ENCODE assay signal across 8 cellular contexts in the genomic region with DNA sequence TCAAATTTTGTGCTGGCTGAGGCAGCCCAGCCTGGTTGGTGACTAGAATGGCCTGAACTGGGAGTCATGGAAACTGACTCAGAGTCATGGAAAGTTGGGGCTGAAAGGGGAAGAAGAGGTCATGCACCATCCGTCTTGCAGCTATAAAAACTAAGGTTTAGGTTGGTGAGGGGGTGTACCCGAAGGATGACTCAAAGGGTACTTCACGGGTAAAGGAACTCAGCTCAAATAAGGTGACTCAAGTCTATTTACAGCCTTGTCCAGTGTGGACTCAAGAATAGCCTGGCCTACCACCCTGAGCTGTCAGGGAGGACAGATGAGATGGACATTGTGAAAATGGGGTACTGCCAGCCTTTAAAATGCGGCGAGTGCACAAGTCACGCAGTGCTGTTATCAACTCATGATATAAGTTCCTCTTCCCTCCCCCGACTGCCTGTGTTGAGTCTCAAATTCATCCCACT. TPM values are rescaled to one million over a fixed set of nuclear protein-coding genes. Genes with fewer than 3 reads are reported as not detected.
DNase-seq lines count a peak whose midpoint lies in the region; ATAC-seq, FAIRE-seq and TF ChIP-seq lines count a peak whose summit lies in the region.

No MANE protein-coding gene starts in this region.

- ATAC-seq in GM21390 (IDR thresholded peaks at IDR 0.05; ENCODE audit: unreplicated experiment), result no peak

- H3K36me3 Mint-ChIP-seq in stimulated activated naive CD8-positive, alpha-beta T cell treated with anti-CD3 and anti-CD28 coated beads, Interleukin-15, Interleukin-2, amounts not matched to agents 100 ng/mL and 50 ng/mL, for 24 hours (ENCODE audit: low read depth), result peaks cover 15% of the 10 kb centered on the region

- H3K27ac Mint-ChIP-seq in stimulated activated naive CD8-positive, alpha-beta T cell treated with anti-CD3 and anti-CD28 coated beads, Interleukin-15, Interleukin-2, amounts not matched to agents 100 ng/mL and 50 ng/mL, for 24 hours, result peak overlapping the region; percentile 97

- DNase-seq in activated gamma-delta T cell treated with anti-CD3 and anti-CD28 coated beads, Interleukin-2, amount 50 U/mL, for 16 hours (ENCODE audit: low read depth), result peak; percentile 7
- no peak for DNase-seq in activated gamma-delta T cell (lab: John Stamatoyannopoulos, UW)
- DNase-seq in HS-5 (ENCODE audit: low read depth), result peak; percentile 71
- DNase-seq in epithelial cell of proximal tubule (ENCODE audit: low read depth), result peak; percentile 79
- DNase-seq in effector memory CD4-positive, alpha-beta T cell, result no peak
- DNase-seq in kidney, result no peak

- peak overlapping the region; percentile 67 for H3K4me3 Mint-ChIP-seq in stimulated activated naive CD8-positive, alpha-beta T cell treated with anti-CD3 and anti-CD28 coated beads, Interleukin-15, Interleukin-2, amounts not matched to agents 100 ng/mL and 50 ng/mL, for 24 hours

- H3K9ac ChIP-seq in kidney (ENCODE audit: low read length in 2 of 2), result no peak overlapping the region

- no peak overlapping the region for H3K4me3 ChIP-seq in epithelial cell of proximal tubule (ENCODE audit: low read depth, low read length)
- no peak overlapping the region for H3K4me3 ChIP-seq in effector memory CD4-positive, alpha-beta T cell (ENCODE audit: insufficient read depth, low read depth, low read length, poor library complexity, severe bottlenecking)
- no peak overlapping the region for H3K4me3 ChIP-seq in kidney (ENCODE audit: low read length in 2 of 2)

- peaks cover 48% of the 10 kb centered on the region for H3K4me1 Mint-ChIP-seq in stimulated activated naive CD8-positive, alpha-beta T cell treated with anti-CD3 and anti-CD28 coated beads, Interleukin-15, Interleukin-2, amounts not matched to agents 100 ng/mL and 50 ng/mL, for 24 hours (ENCODE audit: low read depth)

- peaks cover 12% of the 10 kb centered on the region for H3K27me3 Mint-ChIP-seq in stimulated activated naive CD8-positive, alpha-beta T cell treated with anti-CD3 and anti-CD28 coated beads, Interleukin-15, Interleukin-2, amounts not matched to agents 100 ng/mL and 50 ng/mL, for 24 hours

- peaks cover 12% of the 10 kb centered on the region for H3K9me3 Mint-ChIP-seq in stimulated activated naive CD8-positive, alpha-beta T cell treated with anti-CD3 and anti-CD28 coated beads, Interleukin-15, Interleukin-2, amounts not matched to agents 100 ng/mL and 50 ng/mL, for 24 hours

- no peak for TF ChIP-seq CTCF in epithelial cell of proximal tubule (conservative IDR thresholded peaks at IDR 0.05; ENCODE audit: low read depth, low read length)
- TF ChIP-seq CTCF in kidney (IDR thresholded peaks at IDR 0.05; ENCODE audit: borderline replicate concordance, extremely low read depth, insufficient read depth), result no peak

- intact Hi-C loops in kidney (cut with DNase I), result no loop called here

- no peaks in the 10 kb centered on the region for H3K9me3 ChIP-seq in effector memory CD4-positive, alpha-beta T cell (ENCODE audit: control insufficient read depth, low read length)
- no peaks in the 10 kb centered on the region for H3K9me3 ChIP-seq in kidney (ENCODE audit: control insufficient read depth in 1 of 2, low read length in 2 of 2)

- no peaks in the 10 kb centered on the region for H3K27me3 ChIP-seq in effector memory CD4-positive, alpha-beta T cell (replicated peaks; ENCODE audit: control insufficient read depth, insufficient read depth, low read length, poor library complexity, severe bottlenecking)

- no peak for FAIRE-seq in kidney (lab: Jason Lieb, UNC)

- H3K27ac ChIP-seq in effector memory CD4-positive, alpha-beta T cell (ENCODE audit: insufficient read depth, low read length, poor library complexity, severe bottlenecking), result no peak overlapping the region
- no peak overlapping the region for H3K27ac ChIP-seq in kidney (ENCODE audit: low read depth in 2 of 2, low read length in 2 of 2)

- no peaks in the 10 kb centered on the region for H3K36me3 ChIP-seq in effector memory CD4-positive, alpha-beta T cell (ENCODE audit: control insufficient read depth, insufficient read depth, low read length)
- H3K36me3 ChIP-seq in kidney (ENCODE audit: control insufficient read depth in 1 of 2, insufficient read depth in 2 of 2, low read length in 2 of 2), result no peaks in the 10 kb centered on the region

- H3K4me1 ChIP-seq in effector memory CD4-positive, alpha-beta T cell (ENCODE audit: control insufficient read depth, insufficient read depth, low read length, poor library complexity, severe bottlenecking), result no peaks in the 10 kb centered on the region
- H3K4me1 ChIP-seq in kidney (ENCODE audit: control insufficient read depth in 1 of 2, insufficient read depth in 1 of 2, low read depth in 1 of 2, low read length in 2 of 2), result no peaks in the 10 kb centered on the region

RNA-seq across cellular contexts. Expression of a gene that starts 18.6 kb away (rescaled TPM):
- total RNA-seq in epithelial cell of proximal tubule, result not detected in 2 replicates
- 0.91 TPM for total RNA-seq in kidney
- polyA plus RNA-seq in kidney (ENCODE audit: insufficient read depth, low read depth, low replicate concordance), result not detected

RNA-seq across cellular contexts. Expression of a gene that starts 33.3 kb away (rescaled TPM):
- total RNA-seq in epithelial cell of proximal tubule (0.06 TPM in 1 of 2 replicates, not detected in the other), kidney (4.2 TPM)
- 0.34 TPM for polyA plus RNA-seq in kidney (ENCODE audit: insufficient read depth, low read depth, low replicate concordance)

RNA-seq across cellular contexts. Expression of a gene that starts 46.2 kb away (rescaled TPM):
- total RNA-seq in epithelial cell of proximal tubule (not detected in 2 replicates), kidney (8.2 TPM)
- polyA plus RNA-seq in kidney (ENCODE audit: insufficient read depth, low read depth, low replicate concordance), result 3.1 TPM

RNA-seq across cellular contexts. Expression of a gene that starts 54.7 kb away (rescaled TPM):
- total RNA-seq in epithelial cell of proximal tubule (not detected in 2 replicates), kidney (2.0 TPM)
- not detected for polyA plus RNA-seq in kidney (ENCODE audit: insufficient read depth, low read depth, low replicate concordance)

Comparison
In these comparisons a context has a peak if more than half of its experiments do, and no peak if none do; other contexts are left out.
1. DNase-seq: peak in activated gamma-delta T cell treated with anti-CD3 and anti-CD28 coated beads, Interleukin-2, amount 50 U/mL, for 16 hours (single experiment), HS-5 (single experiment) and epithelial cell of proximal tubule (single experiment); none in activated gamma-delta T cell (single experiment), effector memory CD4-positive, alpha-beta T cell (0 of 3) and kidney (single experiment).